Comparison of ENCODE assay signal across 20 cellular contexts in genomic region chr7:106327538-106328481, GRCh38.
"Had no signal": no experiment of that assay in that cellular context is flagged by ENCODE, and none has a peak within 500 bp of the region (broad histone marks: within the 10 kb centered on the region; RNA-seq: fewer than 3 reads in every experiment).

No MANE protein-coding gene starts in this region.

- ATAC-seq: activated CD8-positive, alpha-beta T cell treated with anti-CD3 and anti-CD28 coated beads, Interleukin-2, amount 10 ng/mL, durations not matched to agents 7 days and 5 days; activated naive CD4-positive, alpha-beta T cell treated with anti-CD3 and anti-CD28 coated beads, Interleukin-2, amount 50 U/mL, for 72 hours; foreskin keratinocyte; naive thymus-derived CD4-positive, alpha-beta T cell; psoas muscle had no signal

- H3K9me3 ChIP-seq: adrenal gland, breast epithelium, ovary, psoas muscle, right atrium auricular region, uterus had no signal

- H3K27me3 ChIP-seq: adrenal gland, breast epithelium, foreskin keratinocyte, ovary, right atrium auricular region, uterus had no signal

- H3K27ac Mint-ChIP-seq: activated CD8-positive, alpha-beta T cell treated with anti-CD3 and anti-CD28 coated beads, Interleukin-2, amount 10 ng/mL, durations not matched to agents 7 days and 5 days; activated naive CD4-positive, alpha-beta T cell treated with anti-CD3 and anti-CD28 coated beads, Interleukin-2, amount 50 U/mL, for 72 hours; activated T-helper 1 cell treated with anti-CD3 and anti-CD28 coated beads, Interleukin-12 subunit alpha, Interleukin-12 subunit beta, Interleukin-2, Interleukin-4 antibody, amounts not matched to agents 30 ng/mL and 10 ng/mL and 1 ng/mL, durations not matched to agents 14 hours and 24 hours and 36 hours; stimulated activated naive CD8-positive, alpha-beta T cell treated with anti-CD3 and anti-CD28 coated beads, Interleukin-15, Interleukin-2, amounts not matched to agents 100 ng/mL and 50 ng/mL, for 24 hours had no signal

- DNase-seq: activated CD4-positive, alpha-beta T cell treated with anti-CD3 and anti-CD28 coated beads for 1 hour; activated CD4-positive, alpha-beta T cell treated with anti-CD3 and anti-CD28 coated beads, Interleukin-2, amount 50 U/mL, for 1 hour; activated CD8-positive, alpha-beta T cell treated with anti-CD3 and anti-CD28 coated beads, Interleukin-2, amount 10 ng/mL, durations not matched to agents 7 days and 5 days; adrenal gland; foreskin keratinocyte; kidney; naive thymus-derived CD4-positive, alpha-beta T cell; ovary; psoas muscle; stimulated activated CD4-positive, alpha-beta T cell treated with anti-CD3 and anti-CD28 coated beads, Interleukin-12 subunit alpha, Interleukin-12 subunit beta, amount 100 ng/mL, for 4 hours; stimulated activated CD4-positive, alpha-beta T cell treated with anti-CD3 and anti-CD28 coated beads, Interleukin-4, amount 100 ng/mL, for 4 hours; T-helper 1 cell; uterus had no signal

- H3K4me3 ChIP-seq: adrenal gland, breast epithelium, lung, ovary, psoas muscle, right atrium auricular region, uterus had no signal

- H3K4me3 Mint-ChIP-seq: activated CD8-positive, alpha-beta T cell treated with anti-CD3 and anti-CD28 coated beads, Interleukin-2, amount 10 ng/mL, durations not matched to agents 7 days and 5 days; activated T-helper 1 cell treated with anti-CD3 and anti-CD28 coated beads, Interleukin-12 subunit alpha, Interleukin-12 subunit beta, Interleukin-2, Interleukin-4 antibody, amounts not matched to agents 30 ng/mL and 10 ng/mL and 1 ng/mL, durations not matched to agents 14 hours and 24 hours and 36 hours; naive thymus-derived CD4-positive, alpha-beta T cell; stimulated activated naive CD8-positive, alpha-beta T cell treated with anti-CD3 and anti-CD28 coated beads, Interleukin-15, Interleukin-2, amounts not matched to agents 100 ng/mL and 50 ng/mL, for 24 hours had no signal

- H3K36me3 ChIP-seq: adrenal gland, breast epithelium, ovary, right atrium auricular region, uterus had no signal

- H3K9me3 Mint-ChIP-seq: activated naive CD4-positive, alpha-beta T cell treated with anti-CD3 and anti-CD28 coated beads, Interleukin-2, amount 50 U/mL, for 72 hours; activated T-helper 1 cell treated with anti-CD3 and anti-CD28 coated beads, Interleukin-12 subunit alpha, Interleukin-12 subunit beta, Interleukin-2, Interleukin-4 antibody, amounts not matched to agents 30 ng/mL and 10 ng/mL and 1 ng/mL, durations not matched to agents 14 hours and 24 hours and 36 hours; stimulated activated naive CD8-positive, alpha-beta T cell treated with anti-CD3 and anti-CD28 coated beads, Interleukin-15, Interleukin-2, amounts not matched to agents 100 ng/mL and 50 ng/mL, for 24 hours had no signal

- H3K4me1 ChIP-seq: breast epithelium, psoas muscle, right atrium auricular region, uterus had no signal

- H3K27ac ChIP-seq: adrenal gland, breast epithelium, epithelial cell of prostate, foreskin keratinocyte, ovary, psoas muscle, right atrium auricular region, uterus had no signal
